In genomic region chr2:30115141-30115980, GRCh38 we compare ENCODE assay signal across 8 cellular contexts. TPM values are rescaled to one million over a fixed set of nuclear protein-coding genes. Genes with fewer than 3 reads are reported as not detected.
A peak's percentile ranks its signal among the peaks of the same experiment; 100 is the strongest.
DNase-seq lines count a peak whose midpoint lies in the region; ATAC-seq and TF ChIP-seq lines count a peak whose summit lies in the region.

No MANE protein-coding gene starts in this region.

- peaks cover 22% of the 10 kb centered on the region for H3K27me3 Mint-ChIP-seq in central memory CD8-positive, alpha-beta T cell

- H3K4me1 Mint-ChIP-seq in central memory CD8-positive, alpha-beta T cell: peaks cover 6% of the 10 kb centered on the region

- TF ChIP-seq CTCF in VCaP (conservative IDR thresholded peaks at IDR 0.05) (peak; percentile 81), kidney epithelial cell (IDR thresholded peaks at IDR 0.05; ENCODE audit: insufficient read depth, low read length, poor library complexity, severe bottlenecking) (peak; percentile 96)

- no peaks in the 10 kb centered on the region for H3K36me3 Mint-ChIP-seq in central memory CD8-positive, alpha-beta T cell (ENCODE audit: insufficient read depth)

- no peak overlapping the region for H3K27ac ChIP-seq in VCaP

- no peak overlapping the region for H3K27ac Mint-ChIP-seq in central memory CD8-positive, alpha-beta T cell (ENCODE audit: low read depth)

- ATAC-seq in GM21381 (IDR thresholded peaks at IDR 0.05; ENCODE audit: unreplicated experiment) (peak; percentile 62), GM18498 (IDR thresholded peaks at IDR 0.05; ENCODE audit: unreplicated experiment) (no peak)
- no peak for ATAC-seq in central memory CD8-positive, alpha-beta T cell (replicated peaks; ENCODE audit: extremely low read depth, poor library complexity, severe bottlenecking)

- no peak overlapping the region for H3K4me3 ChIP-seq in kidney epithelial cell (ENCODE audit: low read depth, low read length)

- H3K27me3 ChIP-seq in kidney epithelial cell (ENCODE audit: control insufficient read depth, insufficient read depth, low read length): no peaks in the 10 kb centered on the region

- DNase-seq in AG20443 (ENCODE audit: low spot score): peak; percentile 81
- peak; percentile 9 for DNase-seq in NCI-H2081 treated with DMSO at 0.1 percent for 48 hours (lab: John Stamatoyannopoulos, UW)
- peak; percentile 37 for DNase-seq in central memory CD8-positive, alpha-beta T cell (ENCODE audit: low spot score in 2 of 2)
- peak; percentile 60 for DNase-seq in kidney epithelial cell (ENCODE audit: low read depth)
- DNase-seq in stimulated activated CD4-positive, alpha-beta T cell treated with anti-CD3 and anti-CD28 coated beads, Interleukin-1b, Interleukin-23, amount 100 ng/mL, for 48 hours: peak; percentile 59

- H3K36me3 ChIP-seq in kidney epithelial cell (ENCODE audit: control insufficient read depth, insufficient read depth, low read length): no peaks in the 10 kb centered on the region

- no peaks in the 10 kb centered on the region for H3K9me3 Mint-ChIP-seq in central memory CD8-positive, alpha-beta T cell

- no peak overlapping the region for H3K4me3 Mint-ChIP-seq in central memory CD8-positive, alpha-beta T cell

RNA-seq across cellular contexts. Expression of gene YPEL5, which starts 31.4 kb away (rescaled TPM):
- total RNA-seq in kidney epithelial cell: 62.8 and 71.2 TPM in 2 replicates

Comparison
In these comparisons a context has a peak if more than half of its experiments do, and no peak if none do; other contexts are left out.
1. DNase-seq: peak in every context shown above with its lines; median percentile 81 in AG20443; 60 in kidney epithelial cell; 59 in stimulated activated CD4-positive, alpha-beta T cell treated with anti-CD3 and anti-CD28 coated beads, Interleukin-1b, Interleukin-23, amount 100 ng/mL, for 48 hours; 37 in central memory CD8-positive, alpha-beta T cell; 9 in NCI-H2081 treated with DMSO at 0.1 percent for 48 hours.